8 cellular contexts compared by ENCODE assay signal in genomic region chr13:27449936-27450828, GRCh38. TPM values are rescaled to one million over a fixed set of nuclear protein-coding genes. Genes with fewer than 3 reads are reported as not detected.
DNase-seq lines count a peak whose midpoint lies in the region; ATAC-seq, FAIRE-seq and TF ChIP-seq lines count a peak whose summit lies in the region.

MTIF3 (minus strand) TSS chr13:27450564; CDS start chr13:27440448, 10,116 bp downstream.

- peaks cover 27% of the 10 kb centered on the region for H3F3A ChIP-seq in SU-DHL-6 (ENCODE audit: insufficient read depth)

- H3K4me3 ChIP-seq in GM12864 (ENCODE audit: low read depth, low read length) (peak within 1 kb of the TSS; percentile 72), SU-DHL-6 (ENCODE audit: insufficient read depth, low read length, poor library complexity, severe bottlenecking) (peak within 1 kb of the TSS; percentile 96), pancreas (peak within 1 kb of the TSS; percentile 68 to 81 (median 78)), tibial artery (peak within 1 kb of the TSS; percentile 84 to 91)

- peak; percentile 17 for FAIRE-seq in pancreas (lab: Jason Lieb, UNC)

- intact Hi-C loops in Right ventricle myocardium inferior (cut with DNase I) = loop anchor here (1.0 to 10.0 kb wide), 4 partner anchors 26 to 685 kb away; partner anchors contain the start of genes GTF3A, LNX2, PAN3 and POLR1D
- intact Hi-C loops in pancreas (cut with DNase I) = no loop called here
- intact Hi-C loops in tibial artery (cut with DNase I; ENCODE audit: low total_unique reads) = loop anchor here (2.0 kb wide), 1 partner anchor 25 kb away; the partner anchor contains the start of gene GTF3A

- ATAC-seq in HG02678 (IDR thresholded peaks at IDR 0.05; ENCODE audit: unreplicated experiment) (peak; percentile 84), Right ventricle myocardium inferior (peak; percentile 92), pancreas (peak; percentile 89 to 95 (median 90))

- TF ChIP-seq CTCF in GM12864 (IDR thresholded peaks at IDR 0.05; ENCODE audit: low read depth, low read length, missing control alignments) = peak; percentile 13
- TF ChIP-seq CTCF in SU-DHL-6 (IDR thresholded peaks at IDR 0.05; ENCODE audit: insufficient read depth, low read length, poor library complexity, severe bottlenecking) = no peak
- TF ChIP-seq CTCF in pancreas (IDR thresholded peaks at IDR 0.05) = no peak
- peak in 1 of 2 experiments; percentile 8 for TF ChIP-seq CTCF in tibial artery (IDR thresholded peaks at IDR 0.05)

- peak; percentile 93 for DNase-seq in GM12864 (ENCODE audit: low read depth)
- peak; percentile 98 for DNase-seq in NCI-H128 (lab: John Stamatoyannopoulos, UW; ENCODE audit: unreplicated experiment)
- DNase-seq in activated naive CD8-positive, alpha-beta T cell treated with anti-CD3 and anti-CD28 coated beads, Interleukin-2, amount 50 U/mL, for 16 hours (ENCODE audit: low read depth, low spot score) = peak; percentile 86
- peak; percentile 97 for DNase-seq in Right ventricle myocardium inferior (ENCODE audit: missing footprints)
- peak; percentile 94 to 97 (median 96) for DNase-seq in pancreas
- DNase-seq in tibial artery = peak; percentile 92 to 95

- H3K27me3 ChIP-seq in SU-DHL-6 (ENCODE audit: low read length) = no peaks in the 10 kb centered on the region
- H3K27me3 ChIP-seq in pancreas = no peaks in the 10 kb centered on the region
- H3K27me3 ChIP-seq in tibial artery = no peaks in the 10 kb centered on the region

- H4K20me1 ChIP-seq in SU-DHL-6 (ENCODE audit: low read depth, low read length) = no peaks in the 10 kb centered on the region

- H3K4me1 ChIP-seq in pancreas (peaks cover 11 to 26% (median 17%) of the 10 kb centered on the region in 3 donors), tibial artery (peaks cover 0 to 31% (median 16%) of the 10 kb centered on the region in 4 donors)

- H3K9me3 ChIP-seq in SU-DHL-6 (ENCODE audit: insufficient read depth, low read length) (no peaks in the 10 kb centered on the region), pancreas (no peaks in the 10 kb centered on the region), tibial artery (no peaks in the 10 kb centered on the region)

- H3K36me3 ChIP-seq in SU-DHL-6 (ENCODE audit: low read length) = no peaks in the 10 kb centered on the region
- H3K36me3 ChIP-seq in pancreas = no peaks in the 10 kb centered on the region
- no peaks in the 10 kb centered on the region for H3K36me3 ChIP-seq in tibial artery

- H3K27ac ChIP-seq in SU-DHL-6 (ENCODE audit: low read depth, low read length) = peak within 1 kb of the TSS; percentile 96
- H3K27ac ChIP-seq in pancreas = peak within 1 kb of the TSS; percentile 97 to 99 (median 98)
- H3K27ac ChIP-seq in tibial artery = peak within 1 kb of the TSS; percentile 95

- peak within 1 kb of the TSS; percentile 84 for H2AFZ ChIP-seq in SU-DHL-6 (ENCODE audit: low read depth, low read length, severe bottlenecking)

- peaks cover 30% of the 10 kb centered on the region for H3K79me2 ChIP-seq in SU-DHL-6 (ENCODE audit: insufficient read depth, low read length)

- peak within 1 kb of the TSS; percentile 85 for H3K9ac ChIP-seq in SU-DHL-6 (ENCODE audit: low read length)

- WGBS in pancreas, 2 donors = 0 to 1% methylated on average over 81 of the region's 81 CpGs

- H3K9me2 ChIP-seq in SU-DHL-6 (replicated peaks; ENCODE audit: insufficient read depth, low read length) = no peaks in the 10 kb centered on the region

- H3K4me2 ChIP-seq in SU-DHL-6 (ENCODE audit: low read depth, low read length, poor library complexity, severe bottlenecking) = peak within 1 kb of the TSS; percentile 93

RNA-seq across cellular contexts. Expression of gene MTIF3, which starts in this region (rescaled TPM):
- total RNA-seq in Right ventricle myocardium inferior = 185 TPM
- 10 to 100 TPM; 22.3 to 31.7 (median 29.3) TPM for total RNA-seq in pancreas
- 10 to 100 TPM; 57.7 to 91.4 TPM for polyA plus RNA-seq in pancreas

Comparison
In these comparisons a context has a peak if more than half of its experiments do, and no peak if none do; other contexts are left out.
1. Peak in every context shown above with its lines: DNase-seq, ATAC-seq, H3K4me3 ChIP-seq and H3K27ac ChIP-seq.
2. intact Hi-C loops: an anchor here in Right ventricle myocardium inferior (1.0 to 10.0 kb wide) and tibial artery (2.0 kb wide); none called in pancreas.